ENCODE assay signal across 17 cellular contexts in genomic region chr4:7530026-7530562, GRCh38.
A peak's percentile ranks its signal among the peaks of the same experiment; 100 is the strongest.
DNase-seq lines count a peak whose midpoint lies in the region; ATAC-seq, FAIRE-seq and TF ChIP-seq lines count a peak whose summit lies in the region.
"Had no signal": no experiment of that assay in that cellular context is flagged by ENCODE, and none has a peak within 500 bp of the region (broad histone marks: within the 10 kb centered on the region; RNA-seq: fewer than 3 reads in every experiment).

No MANE protein-coding gene starts in this region.

- H2AFZ ChIP-seq in H1 (ENCODE audit: low read length): no peak overlapping the region
- H2AFZ ChIP-seq in neural cell (ENCODE audit: low read depth, low read length): no peak overlapping the region

- TF ChIP-seq EP300 in H1 (IDR thresholded peaks at IDR 0.05; ENCODE audit: borderline replicate concordance in 1 of 2, low read depth in 2 of 2, low read length in 2 of 2) (no peak), neural cell (conservative IDR thresholded peaks at IDR 0.05; ENCODE audit: poor library complexity, severe bottlenecking) (no peak)

- no peaks in the 10 kb centered on the region for H3K79me1 ChIP-seq in H1 (ENCODE audit: low read depth, low read length)

- H3K36me3 ChIP-seq in left ventricle myocardium inferior (no peaks in the 10 kb centered on the region), H1 (ENCODE audit: control insufficient read depth in 2 of 4, insufficient read depth in 4 of 4, low read length in 3 of 4) (no peaks in the 10 kb centered on the region), neural cell (ENCODE audit: insufficient read depth, low read length) (no peaks in the 10 kb centered on the region), heart right ventricle (no peaks in the 10 kb centered on the region)

- no peak for FAIRE-seq in H1 (lab: Jason Lieb, UNC)
- FAIRE-seq: D721Med had no signal

- POLR2A ChIA-PET in H1 (lab: Charles Lee; ENCODE audit: partially characterized antibody): no interaction called here

- DNase-seq in Right ventricle myocardium inferior (ENCODE audit: missing footprints) (peak; percentile 45), left ventricle myocardium inferior (no peak), H1 (ENCODE audit: low read depth in 1 of 2, low spot score in 2 of 2) (no peak), heart right ventricle (no peak)
- DNase-seq in central memory CD4-positive, alpha-beta T cell: no peak
- DNase-seq: DMS53, GDM1, IMR-90, NCI-H1092 treated with DMSO at 0.1 percent for 48 hours, NCI-H1436 treated with DMSO at 0.1 percent for 48 hours, NCI-H2029 treated with DMSO at 0.1 percent for 48 hours, NCI-H2171 treated with DMSO at 0.1 percent for 48 hours had no signal

- no peak overlapping the region for H4K5ac ChIP-seq in H1 (ENCODE audit: insufficient read length, low read depth, low read length)

- TF ChIP-seq CTCF in left ventricle myocardium inferior (IDR thresholded peaks at IDR 0.05; ENCODE audit: borderline replicate concordance): no peak
- TF ChIP-seq CTCF in H1 (IDR thresholded peaks at IDR 0.05; ENCODE audit: control extremely low read depth in 1 of 3, insufficient read depth in 1 of 3, low read depth in 1 of 3, low read length in 3 of 3): no peak
- TF ChIP-seq CTCF in neural cell (IDR thresholded peaks at IDR 0.05; ENCODE audit: poor library complexity, severe bottlenecking): no peak
- TF ChIP-seq CTCF in heart right ventricle (IDR thresholded peaks at IDR 0.05): no peak

- H4K8ac ChIP-seq in H1 (ENCODE audit: extremely low read depth, insufficient read depth, low read length): no peak overlapping the region; the same call in 1 of the 2 replicates

- no peaks in the 10 kb centered on the region for H3F3A ChIP-seq in neural cell (ENCODE audit: insufficient read depth, low read length, poor library complexity, severe bottlenecking)

- H3K23ac ChIP-seq in H1 (ENCODE audit: insufficient read length): no peak overlapping the region

- H3K4me2 ChIP-seq in H1 (ENCODE audit: insufficient read depth in 1 of 2, low read depth in 2 of 2, low read length in 2 of 2) (no peak overlapping the region), neural cell (ENCODE audit: low read length) (no peak overlapping the region)
- H3K4me2 ChIP-seq: KMS-11 had no signal

- no peak overlapping the region for H2BK120ac ChIP-seq in H1 (replicated peaks; ENCODE audit: low read depth, low read length)

- H3K27ac ChIP-seq in left ventricle myocardium inferior (replicated peaks): no peak overlapping the region
- H3K27ac ChIP-seq in H1 (ENCODE audit: low read depth, low read length): no peak overlapping the region
- peak overlapping the region; percentile 20 for H3K27ac ChIP-seq in neural cell (ENCODE audit: low read length)
- H3K27ac ChIP-seq in heart right ventricle: no peak overlapping the region
- H3K27ac ChIP-seq: KMS-11 had no signal

- H3K79me2 ChIP-seq in H1 (ENCODE audit: control insufficient read depth in 1 of 2, insufficient read depth in 2 of 2, low read length in 2 of 2): no peaks in the 10 kb centered on the region
- H3K79me2 ChIP-seq in neural cell (replicated peaks; ENCODE audit: insufficient read depth, low read length): no peaks in the 10 kb centered on the region

- H3K14ac ChIP-seq in H1 (ENCODE audit: insufficient read length): no peak overlapping the region

- no peak overlapping the region for H2BK15ac ChIP-seq in H1 (ENCODE audit: low read length)

- H3K9me2 ChIP-seq in neural cell (ENCODE audit: insufficient read depth, low read length): no peaks in the 10 kb centered on the region

- no peak overlapping the region for H4K91ac ChIP-seq in H1 (replicated peaks; ENCODE audit: insufficient read length, low read length)

- 86% methylated on average over 9 of the region's 10 CpGs; no CpG with 5 or more reads in 1 of the 2 experiments for WGBS in H1 (ENCODE audit: extremely low coverage in 1 of 2, insufficient coverage in 1 of 2, insufficient read length in 1 of 2, insufficient replicate concordance in 2 of 2, low coverage in 1 of 2, low lambda C conversion rate in 2 of 2, missing lambda C conversion rate in 1 of 2), 2 experiments
- 62 to 67% methylated on average over 10 of the region's 10 CpGs for WGBS in heart right ventricle, 2 donors

- H3K4me3 ChIP-seq in left ventricle myocardium inferior (no peak overlapping the region), H1 (ENCODE audit: extremely low read depth in 1 of 4, insufficient read depth in 2 of 4, low read depth in 3 of 4, low read length in 4 of 4) (no peak overlapping the region), neural cell (ENCODE audit: low read length) (no peak overlapping the region), heart right ventricle (no peak overlapping the region)

- no peak for TF ChIP-seq POLR2A in H1 (IDR thresholded peaks at IDR 0.05; ENCODE audit: control extremely low read depth in 1 of 2, low read depth in 2 of 2, low read length in 2 of 2)

- intact Hi-C loops in Right ventricle myocardium inferior (cut with DNase I): no loop called here
- intact Hi-C loops in left ventricle myocardium inferior (cut with micrococcal nuclease): no loop called here
- intact Hi-C loops in heart right ventricle (cut with DNase I): no loop called here

- no peaks in the 10 kb centered on the region for H3K23me2 ChIP-seq in H1 (ENCODE audit: low read depth, low read length)

- H2AK5ac ChIP-seq in H1 (ENCODE audit: low read depth, low read length): 0 out of 2 replicates have a peak overlapping the region, but pooled peaks have one; percentile 53

- H3K56ac ChIP-seq in H1 (replicated peaks; ENCODE audit: insufficient read length, low read depth, low read length): peak overlapping the region; percentile 17

- TF ChIP-seq RAD21 in H1 (IDR thresholded peaks at IDR 0.05 in 1 of 2, conservative IDR thresholded peaks at IDR 0.05 in 1 of 2; ENCODE audit: low read depth in 2 of 2, low read length in 2 of 2) (no peak), neural cell (conservative IDR thresholded peaks at IDR 0.05) (no peak)

- H3K4ac ChIP-seq in H1 (replicated peaks; ENCODE audit: insufficient read length, low read depth, low read length): no peak overlapping the region

- no peaks in the 10 kb centered on the region for H3K4me1 ChIP-seq in left ventricle myocardium inferior
- peaks cover 4 to 26% (median 15%) of the 10 kb centered on the region in 4 experiments for H3K4me1 ChIP-seq in H1 (replicated peaks in 1 of 4; ENCODE audit: control insufficient read depth in 3 of 4, insufficient read depth in 4 of 4, low read length in 3 of 4)
- H3K4me1 ChIP-seq in heart right ventricle: no peaks in the 10 kb centered on the region

- H3K9ac ChIP-seq in H1 (replicated peaks in 1 of 4; ENCODE audit: extremely low read depth in 1 of 4, low read depth in 3 of 4, low read length in 3 of 4) (no peak overlapping the region), neural cell (ENCODE audit: low read length) (no peak overlapping the region)
- H3K9ac ChIP-seq: KMS-11 had no signal

- CTCF ChIA-PET in H1 (lab: Charles Lee; ENCODE audit: partially characterized antibody): interaction anchor here (0.8 to 3.2 kb wide), 3 partner anchors 18 to 189 kb away, joined by 3 to 16 read pairs (median 10); no protein-coding TSS in a partner anchor

- H4K20me1 ChIP-seq in H1 (replicated peaks in 1 of 2; ENCODE audit: control insufficient read depth in 1 of 2, insufficient read depth in 2 of 2, low read length in 2 of 2): no peaks in the 10 kb centered on the region
- no peaks in the 10 kb centered on the region for H4K20me1 ChIP-seq in neural cell (ENCODE audit: insufficient read depth)

- H2BK5ac ChIP-seq in H1 (ENCODE audit: low read depth, low read length): 0 out of 2 replicates have a peak overlapping the region, but pooled peaks have one; percentile 16

- H3K27me3 ChIP-seq in left ventricle myocardium inferior (ENCODE audit: low read depth) (peaks cover 63% of the 10 kb centered on the region), H1 (replicated peaks in 1 of 4; ENCODE audit: control insufficient read depth in 3 of 4, extremely low read depth in 1 of 4, insufficient read depth in 3 of 4, low read length in 3 of 4) (no peaks in the 10 kb centered on the region), neural cell (ENCODE audit: insufficient read depth, low read depth, low read length) (no peaks in the 10 kb centered on the region), heart right ventricle (peaks cover 0 to 24% (median 14%) of the 10 kb centered on the region in 7 donors)

- 0 out of 2 replicates have a peak overlapping the region, but pooled peaks have one; percentile 61 for H2BK20ac ChIP-seq in H1 (ENCODE audit: low read length)

- H3K9me3 ChIP-seq in left ventricle myocardium inferior (replicated peaks) (peaks cover 3% of the 10 kb centered on the region), H1 (ENCODE audit: insufficient read depth in 2 of 2, low read depth in 1 of 2, low read length in 1 of 2) (peaks cover 2 to 3% of the 10 kb centered on the region in 2 experiments; a peak in 2 of 4 replicates), neural cell (ENCODE audit: low read length) (no peaks in the 10 kb centered on the region), heart right ventricle (peaks cover 0 to 6% (median 0%) of the 10 kb centered on the region in 11 donors)

- ATAC-seq in Right ventricle myocardium inferior (no peak), heart right ventricle (no peak), HG02970 (IDR thresholded peaks at IDR 0.05; ENCODE audit: low FRiP score, unreplicated experiment) (no peak)
- ATAC-seq: SK-N-SH treated with all-trans-retinoic acid at 6 μM for 48 hours had no signal

- H3K18ac ChIP-seq in H1 (ENCODE audit: extremely low read depth, low read length): no peak overlapping the region

- H2BK12ac ChIP-seq in H1 (ENCODE audit: low read depth, low read length): 0 out of 2 replicates have a peak overlapping the region, but pooled peaks have one; percentile 33

TF ChIP-seq in H1, 55 proteins besides CTCF, POLR2A, EP300 and RAD21 (continues in another document):
- TF ChIP-seq NRF1 (IDR thresholded peaks at IDR 0.05; ENCODE audit: low read depth, low read length): no peak
- TF ChIP-seq MAX (IDR thresholded peaks at IDR 0.05): no peak
- TF ChIP-seq SUZ12 (IDR thresholded peaks at IDR 0.05; ENCODE audit: low read length): no peak
- TF ChIP-seq BACH1 (IDR thresholded peaks at IDR 0.05; ENCODE audit: low read length): no peak

TF ChIP-seq in neural cell, 6 proteins besides CTCF, POLR2A, EP300 and RAD21 (continues in another document):
- TF ChIP-seq POLR2AphosphoS5 (IDR thresholded peaks at IDR 0.05): no peak
